Comparison of ENCODE assay signal across 18 cellular contexts in the genomic region with DNA sequence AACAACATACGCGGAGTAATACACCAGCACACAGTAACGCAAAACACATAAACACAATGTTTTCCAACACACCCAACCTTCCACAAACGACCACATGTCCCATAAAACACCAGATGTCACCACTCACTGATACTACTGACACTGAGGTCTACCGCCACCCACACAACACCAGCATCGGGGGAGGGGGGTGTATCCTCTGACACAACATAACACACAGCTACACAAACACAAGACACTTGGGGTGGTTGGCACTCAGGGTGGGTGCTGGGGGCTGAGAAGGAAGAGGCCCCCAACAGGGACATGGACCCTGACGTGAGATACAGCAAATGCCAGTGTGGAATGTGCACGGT. TPM values are rescaled to one million over a fixed set of nuclear protein-coding genes. Genes with fewer than 3 reads are reported as not detected.
DNase-seq lines count a peak whose midpoint lies in the region; ATAC-seq and TF ChIP-seq lines count a peak whose summit lies in the region.
"Had no signal": no experiment of that assay in that cellular context is flagged by ENCODE, and none has a peak within 500 bp of the region (broad histone marks: within the 10 kb centered on the region; RNA-seq: fewer than 3 reads in every experiment).

No MANE protein-coding gene starts in this region.

- BruUV-seq in Panc1 (replicated peaks; lab: Mats Ljungman, UMichigan) (no TSS peak), MCF 10A (replicated peaks; lab: Mats Ljungman, UMichigan) (no TSS peak)

- ATAC-seq in activated T-cell treated with anti-CD3 and anti-CD28 coated beads, Interleukin-2, amount 50 U/mL, for 4 hours: no peak
- ATAC-seq in Panc1 (no peak), GM21390 (IDR thresholded peaks at IDR 0.05; ENCODE audit: unreplicated experiment) (no peak)
- no peak for ATAC-seq in stimulated activated naive B cell treated with anti-CD40 and anti-IgM and Interleukin-4, amounts not matched to agents 10 μg/mL and 1 μg/mL and 100 μg/mL, for 72 hours (replicated peaks)
- ATAC-seq: GM23338, left lung had no signal

- in situ Hi-C loops in Panc1 (cut with HindIII; ENCODE audit: low pct_unique_long_range_greater_than_20kb, low sequenced_read_pairs): no loop called here

- no peaks in the 10 kb centered on the region for H3K27me3 Mint-ChIP-seq in activated T-cell treated with anti-CD3 and anti-CD28 coated beads, Interleukin-2, amount 50 U/mL, for 4 hours (ENCODE audit: low read depth)
- no peaks in the 10 kb centered on the region for H3K27me3 Mint-ChIP-seq in MCF 10A (ENCODE audit: insufficient read depth, unreplicated experiment)
- H3K27me3 Mint-ChIP-seq in stimulated activated naive B cell treated with anti-CD40 and anti-IgM and Interleukin-4, amounts not matched to agents 10 μg/mL and 1 μg/mL and 100 μg/mL, for 72 hours: peaks cover 4 to 20% of the 10 kb centered on the region in 2 donors

- H3K4me1 ChIP-seq in Panc1 (ENCODE audit: control insufficient read depth, insufficient read depth, low read length): peaks cover 64% of the 10 kb centered on the region
- H3K4me1 ChIP-seq: uterus had no signal

- peak overlapping the region; percentile 91 for H3K4me3 Mint-ChIP-seq in activated T-cell treated with anti-CD3 and anti-CD28 coated beads, Interleukin-2, amount 50 U/mL, for 4 hours
- H3K4me3 Mint-ChIP-seq in MCF 10A (ENCODE audit: unreplicated experiment): peak overlapping the region; percentile 86
- peak overlapping the region in 1 of 2 donors; percentile 61 for H3K4me3 Mint-ChIP-seq in stimulated activated naive B cell treated with anti-CD40 and anti-IgM and Interleukin-4, amounts not matched to agents 10 μg/mL and 1 μg/mL and 100 μg/mL, for 72 hours
- H3K4me3 Mint-ChIP-seq: GM23338 had no signal

- CTCF ChIA-PET in Panc1 (lab: Charles Lee): no interaction called here
- CTCF ChIA-PET in MCF 10A (lab: Yijun Ruan, JAX): interaction anchor here (1.0 to 5.9 kb wide), 2 partner anchors 15 to 37 kb away, joined by 5 to 71 read pairs; no protein-coding TSS in a partner anchor

- H3K9me3 Mint-ChIP-seq in activated T-cell treated with anti-CD3 and anti-CD28 coated beads, Interleukin-2, amount 50 U/mL, for 4 hours: no peaks in the 10 kb centered on the region
- no peaks in the 10 kb centered on the region for H3K9me3 Mint-ChIP-seq in MCF 10A (ENCODE audit: unreplicated experiment)
- peaks cover 0 to 4% of the 10 kb centered on the region in 2 donors for H3K9me3 Mint-ChIP-seq in stimulated activated naive B cell treated with anti-CD40 and anti-IgM and Interleukin-4, amounts not matched to agents 10 μg/mL and 1 μg/mL and 100 μg/mL, for 72 hours
- H3K9me3 Mint-ChIP-seq: GM23338 had no signal

- H3K9me3 ChIP-seq in Panc1 (ENCODE audit: control insufficient read depth, insufficient read depth, low read depth, low read length): no peaks in the 10 kb centered on the region
- H3K9me3 ChIP-seq: left lung, uterus had no signal

- intact Hi-C loops in Panc1 (cut with micrococcal nuclease; ENCODE audit: unreplicated experiment) (no loop called here), MCF 10A (cut with micrococcal nuclease) (loop anchor here (5.0 kb wide), 1 partner anchor 185 kb away; a partner anchor contains a TSS)

- no peak for TF ChIP-seq CTCF in Panc1 (IDR thresholded peaks at IDR 0.05)
- TF ChIP-seq CTCF in MCF 10A (IDR thresholded peaks at IDR 0.05; ENCODE audit: unreplicated experiment): no peak

- H3K27ac ChIP-seq in Panc1 (ENCODE audit: low read length): peak overlapping the region; percentile 98
- H3K27ac ChIP-seq: cardiac muscle cell, hepatocyte, left lung, uterus had no signal

- peak overlapping the region; percentile 94 for H3K27ac Mint-ChIP-seq in MCF 10A (ENCODE audit: low read depth, unreplicated experiment)
- H3K27ac Mint-ChIP-seq in stimulated activated naive B cell treated with anti-CD40 and anti-IgM and Interleukin-4, amounts not matched to agents 10 μg/mL and 1 μg/mL and 100 μg/mL, for 72 hours: peak overlapping the region; percentile 88
- H3K27ac Mint-ChIP-seq: GM23338 had no signal

- no peaks in the 10 kb centered on the region for H3K36me3 Mint-ChIP-seq in activated T-cell treated with anti-CD3 and anti-CD28 coated beads, Interleukin-2, amount 50 U/mL, for 4 hours (ENCODE audit: insufficient read depth)
- peaks cover 4% of the 10 kb centered on the region for H3K36me3 Mint-ChIP-seq in MCF 10A (ENCODE audit: insufficient read depth, unreplicated experiment)
- H3K36me3 Mint-ChIP-seq in stimulated activated naive B cell treated with anti-CD40 and anti-IgM and Interleukin-4, amounts not matched to agents 10 μg/mL and 1 μg/mL and 100 μg/mL, for 72 hours: peaks cover 13 to 32% of the 10 kb centered on the region in 2 donors

- peaks cover 68% of the 10 kb centered on the region for H3K4me1 Mint-ChIP-seq in activated T-cell treated with anti-CD3 and anti-CD28 coated beads, Interleukin-2, amount 50 U/mL, for 4 hours (ENCODE audit: low read depth)
- peaks cover 82% of the 10 kb centered on the region for H3K4me1 Mint-ChIP-seq in MCF 10A (ENCODE audit: insufficient read depth, unreplicated experiment)
- peaks cover 53 to 75% of the 10 kb centered on the region in 2 donors for H3K4me1 Mint-ChIP-seq in stimulated activated naive B cell treated with anti-CD40 and anti-IgM and Interleukin-4, amounts not matched to agents 10 μg/mL and 1 μg/mL and 100 μg/mL, for 72 hours

- peak overlapping the region; percentile 30 to 67; a peak in 3 of 4 replicates for H3K4me3 ChIP-seq in Panc1 (ENCODE audit: low read depth in 2 of 2, low read length in 2 of 2)
- H3K4me3 ChIP-seq: cardiac muscle cell, GM23338, hepatocyte, left lung, smooth muscle cell, uterus had no signal

- POLR2A ChIA-PET in Panc1 (lab: Charles Lee) (no interaction called here), MCF 10A (lab: Yijun Ruan, JAX) (interaction anchor here (2.2 to 11.0 kb wide), 2 partner anchors 23 to 113 kb away, joined by 19 to 409 read pairs; a partner anchor contains a TSS)

- no peaks in the 10 kb centered on the region for H3K27me3 ChIP-seq in Panc1 (ENCODE audit: control insufficient read depth, insufficient read depth, low read length)
- H3K27me3 ChIP-seq: hepatocyte, uterus had no signal

- DNase-seq in activated T-cell treated with anti-CD3 and anti-CD28 coated beads, Interleukin-2, amount 50 U/mL, for 4 hours: no peak
- DNase-seq in activated T-cell treated with anti-CD3 and anti-CD28 coated beads, Interleukin-2, amount 50 U/mL, for 1 hour: no peak
- DNase-seq in Panc1 (ENCODE audit: low read depth, low spot score) (no peak), MCF 10A (ENCODE audit: unreplicated experiment) (no peak), SW 1271 (lab: John Stamatoyannopoulos, UW) (no peak), anterior cingulate cortex (lab: John Stamatoyannopoulos, UW) (no peak)
- DNase-seq in stimulated activated naive B cell treated with anti-CD40 and anti-IgM and Interleukin-4, amounts not matched to agents 10 μg/mL and 1 μg/mL and 100 μg/mL, for 72 hours: no peak
- DNase-seq: DMS79, left lung, NCI-H1048, NCI-H446, uterus had no signal

- H3K36me3 ChIP-seq in Panc1 (ENCODE audit: control insufficient read depth, insufficient read depth, low read length): no peaks in the 10 kb centered on the region; the same call in 1 of the 2 replicates
- H3K36me3 ChIP-seq: cardiac muscle cell, left lung, uterus had no signal

RNA-seq across cellular contexts. Expression of a gene that starts 1.5 kb away (rescaled TPM):
- 100 to 1,000 TPM in 1 of 3 donors, 10 to 100 TPM in 2; 90.6 to 123 (median 94.7) TPM for total RNA-seq in activated T-cell treated with anti-CD3 and anti-CD28 coated beads, Interleukin-2, amount 50 U/mL, for 4 hours
- total RNA-seq in Panc1 (2021; ENCODE audit: unreplicated experiment): 29.7 TPM
- polyA plus RNA-seq in Panc1 (2012; ENCODE audit: insufficient read length): 50.8 TPM
- total RNA-seq in MCF 10A (2022): 34.2 and 45.9 TPM in 2 replicates
- total RNA-seq: HT-29 had no signal
- polyA plus RNA-seq: cardiac muscle cell had no signal

RNA-seq across cellular contexts. Expression of a gene that starts 20.0 kb away (rescaled TPM):
- under 1 TPM in 2 of 3 donors, not detected in 1; 0.53 to 0.87 TPM for total RNA-seq in activated T-cell treated with anti-CD3 and anti-CD28 coated beads, Interleukin-2, amount 50 U/mL, for 4 hours
- 0.87 TPM for total RNA-seq in Panc1 (2021; ENCODE audit: unreplicated experiment)
- polyA plus RNA-seq in Panc1 (2012; ENCODE audit: insufficient read length): 0.84 TPM
- total RNA-seq in MCF 10A (2022): 0.21 and 0.47 TPM in 2 replicates
- total RNA-seq: cardiac muscle cell had no signal

RNA-seq across cellular contexts. Expression of a gene that starts 27.5 kb away (rescaled TPM):
- total RNA-seq in activated T-cell treated with anti-CD3 and anti-CD28 coated beads, Interleukin-2, amount 50 U/mL, for 4 hours: 100 to 1,000 TPM; 102 to 114 (median 109) TPM
- 49.9 TPM for total RNA-seq in Panc1 (2021; ENCODE audit: unreplicated experiment)
- 37.6 TPM for polyA plus RNA-seq in Panc1 (2012; ENCODE audit: insufficient read length)
- 76.0 and 76.4 TPM in 2 replicates for total RNA-seq in MCF 10A (2022)

RNA-seq across cellular contexts. Expression of a gene that starts 44.8 kb away (rescaled TPM):
- 1 to 10 TPM; 2.7 to 3.2 (median 3.0) TPM for total RNA-seq in activated T-cell treated with anti-CD3 and anti-CD28 coated beads, Interleukin-2, amount 50 U/mL, for 4 hours
- total RNA-seq in Panc1 (2021; ENCODE audit: unreplicated experiment) (6.9 TPM), MCF 10A (2022) (14.7 and 15.4 TPM in 2 replicates)
- 1.9 TPM for polyA plus RNA-seq in Panc1 (2012; ENCODE audit: insufficient read length)
